In the genomic region with DNA sequence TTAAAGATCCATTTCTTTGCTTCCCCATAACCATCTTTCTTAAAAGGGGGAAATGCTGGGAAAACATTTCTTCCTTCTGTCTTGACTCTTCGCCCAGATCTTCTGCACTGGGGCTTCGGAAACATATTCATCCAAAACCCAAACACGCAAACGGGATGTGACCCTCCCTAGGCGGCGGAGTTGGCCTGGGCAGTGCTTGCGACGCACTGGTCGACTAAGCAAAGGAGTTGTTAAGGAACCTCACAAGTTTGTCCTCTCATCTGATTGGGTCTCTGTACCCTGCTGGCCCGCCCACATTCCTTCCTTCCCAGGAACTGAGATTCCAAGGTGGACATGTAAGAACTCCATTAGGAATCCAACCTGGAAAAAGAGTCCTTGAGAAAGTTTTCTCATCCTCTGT, we compare ENCODE assay signal across 12 cellular contexts. TPM values are rescaled to one million over a fixed set of nuclear protein-coding genes. Genes with fewer than 3 reads are reported as not detected.
DNase-seq lines count a peak whose midpoint lies in the region; ATAC-seq and TF ChIP-seq lines count a peak whose summit lies in the region.
"Had no signal": no experiment of that assay in that cellular context is flagged by ENCODE, and none has a peak within 500 bp of the region (broad histone marks: within the 10 kb centered on the region; RNA-seq: fewer than 3 reads in every experiment).

No MANE protein-coding gene starts in this region.

- CTCF ChIA-PET in AG04450 (lab: Charles Lee): no interaction called here

- H3K36me3 ChIP-seq in adipocyte (ENCODE audit: control insufficient read depth, insufficient read depth, low read length, severe bottlenecking) (peaks cover 21% of the 10 kb centered on the region), prostate gland (no peaks in the 10 kb centered on the region)
- H3K36me3 ChIP-seq in effector memory CD4-positive, alpha-beta T cell (ENCODE audit: control insufficient read depth, insufficient read depth, low read length): no peaks in the 10 kb centered on the region

- H3K9me3 ChIP-seq in AG04450 (ENCODE audit: control insufficient read depth, insufficient read depth, low read length) (no peaks in the 10 kb centered on the region; the same call in 1 of the 2 replicates), adipocyte (ENCODE audit: control insufficient read depth, low read length) (no peaks in the 10 kb centered on the region), prostate gland (no peaks in the 10 kb centered on the region)
- no peaks in the 10 kb centered on the region for H3K9me3 ChIP-seq in effector memory CD4-positive, alpha-beta T cell (ENCODE audit: control insufficient read depth, low read length)

- ATAC-seq in GM21423 (IDR thresholded peaks at IDR 0.05; ENCODE audit: unreplicated experiment) (no peak), HG03097 (IDR thresholded peaks at IDR 0.05; ENCODE audit: low FRiP score, unreplicated experiment) (no peak)
- ATAC-seq: GM12878 had no signal

- no peak for TF ChIP-seq CTCF in AG04450 (IDR thresholded peaks at IDR 0.05; ENCODE audit: low read depth, low read length)
- no peak for TF ChIP-seq CTCF in prostate gland (IDR thresholded peaks at IDR 0.05)

- H3K9ac ChIP-seq in adipocyte (ENCODE audit: low read length): peak overlapping the region; percentile 97

- H3K4me3 ChIP-seq in AG04450 (ENCODE audit: low read depth, low read length) (peak overlapping the region; percentile 73), adipocyte (ENCODE audit: low read length) (peak overlapping the region; percentile 96), prostate gland (peak overlapping the region; percentile 33 to 40)
- H3K4me3 ChIP-seq in effector memory CD4-positive, alpha-beta T cell (ENCODE audit: insufficient read depth, low read depth, low read length, poor library complexity, severe bottlenecking): no peak overlapping the region
- H3K4me3 ChIP-seq: GM12878 had no signal

- DNase-seq in AG04450 (ENCODE audit: low read depth, low spot score) (no peak), adipocyte (ENCODE audit: low read depth) (no peak), iPS-NIHi11 (ENCODE audit: low spot score) (peak; percentile 42), prostate gland (ENCODE audit: low spot score) (no peak), amniotic stem cell (lab: John Stamatoyannopoulos, UW) (no peak)
- DNase-seq in effector memory CD4-positive, alpha-beta T cell: no peak
- DNase-seq: AML-193, NCI-H2081 treated with DMSO at 0.1 percent for 48 hours, SHP77 had no signal

- H3K27me3 ChIP-seq in AG04450 (ENCODE audit: control insufficient read depth, insufficient read depth, low read length): no peaks in the 10 kb centered on the region
- H3K27me3 ChIP-seq in adipocyte (replicated peaks; ENCODE audit: control insufficient read depth, insufficient read depth, low read length): no peaks in the 10 kb centered on the region
- peaks cover 6% of the 10 kb centered on the region for H3K27me3 ChIP-seq in prostate gland (replicated peaks; ENCODE audit: insufficient read depth)
- H3K27me3 ChIP-seq in effector memory CD4-positive, alpha-beta T cell (replicated peaks; ENCODE audit: control insufficient read depth, insufficient read depth, low read length, poor library complexity, severe bottlenecking): peaks cover 4% of the 10 kb centered on the region

- no peak for TF ChIP-seq POLR2A in prostate gland (IDR thresholded peaks at IDR 0.05)

- intact Hi-C loops in prostate gland (cut with DNase I): loop anchor here (10.0 kb wide), 2 partner anchors 510 to 1780 kb away; no protein-coding TSS in a partner anchor

- 64% methylated on average over 10 of the region's 10 CpGs for WGBS in prostate gland

- H3K4me1 ChIP-seq in adipocyte (ENCODE audit: control insufficient read depth, insufficient read depth, low read length): peaks cover 43% of the 10 kb centered on the region
- no peaks in the 10 kb centered on the region for H3K4me1 ChIP-seq in prostate gland (replicated peaks)
- no peaks in the 10 kb centered on the region for H3K4me1 ChIP-seq in effector memory CD4-positive, alpha-beta T cell (ENCODE audit: control insufficient read depth, insufficient read depth, low read length, poor library complexity, severe bottlenecking)

- H3K27ac ChIP-seq in AG04450 (ENCODE audit: low read depth, low read length): no peak overlapping the region
- H3K27ac ChIP-seq in prostate gland: peak overlapping the region; percentile 11 to 66
- no peak overlapping the region for H3K27ac ChIP-seq in effector memory CD4-positive, alpha-beta T cell (ENCODE audit: insufficient read depth, low read length, poor library complexity, severe bottlenecking)

- POLR2A ChIA-PET in AG04450 (lab: Yijun Ruan, JAX): interaction anchor here (0.9 kb wide), 1 partner anchor 395 kb away, joined by 3 read pairs; no protein-coding TSS in a partner anchor

RNA-seq across cellular contexts. Expression of a gene that starts 2.5 kb away (rescaled TPM):
- polyA plus RNA-seq in AG04450 (2011; rRNA removed): 3.1 and 4.1 TPM in 2 replicates
- polyA minus RNA-seq in AG04450 (2011; rRNA and poly(A)+ RNA removed): 5.9 and 7.0 TPM in 2 replicates
- 1 to 10 TPM; 3.0 TPM for total RNA-seq in prostate gland
- total RNA-seq: GM12878 had no signal
- polyA plus RNA-seq: GM12878 had no signal

Comparison
In these comparisons a context has a peak if more than half of its experiments do, and no peak if none do; other contexts are left out.
1. H3K27ac ChIP-seq: peak in prostate gland (2 of 2); none in AG04450 (single experiment) and effector memory CD4-positive, alpha-beta T cell (single experiment).